In the genomic region with DNA sequence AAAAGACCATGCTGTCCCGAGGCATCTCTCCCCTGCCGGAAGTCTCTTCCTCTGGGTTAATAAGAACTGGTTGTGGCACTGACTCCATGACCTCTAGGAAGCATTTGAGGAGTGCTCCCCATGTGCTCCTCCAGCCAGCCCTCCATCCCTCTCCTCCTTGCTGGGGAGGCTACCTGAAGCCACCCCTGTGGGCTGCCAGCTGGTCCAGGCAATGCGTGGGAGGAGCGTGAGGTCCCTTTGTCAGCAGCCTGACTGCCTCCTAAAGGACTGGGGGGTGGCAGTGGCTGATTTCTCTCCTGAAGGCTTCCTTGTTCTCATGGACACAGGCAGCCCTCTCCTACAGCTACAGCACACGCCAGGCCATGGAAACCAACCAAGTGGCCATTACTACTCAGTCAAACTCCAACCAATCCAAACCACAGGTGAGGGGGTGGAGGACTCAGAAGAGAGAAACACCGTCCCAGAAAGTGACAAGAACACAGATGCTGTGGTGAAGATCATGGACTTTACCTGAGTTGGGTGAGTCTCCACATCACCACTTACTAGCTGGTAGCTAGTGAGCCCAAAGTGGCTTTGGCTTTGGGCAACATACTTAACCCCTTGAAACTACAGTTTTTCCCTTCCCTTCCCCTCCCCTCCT, we compare ENCODE assay signal across 13 cellular contexts. TPM values are rescaled to one million over a fixed set of nuclear protein-coding genes. Genes with fewer than 3 reads are reported as not detected.
DNase-seq lines count a peak whose midpoint lies in the region; ATAC-seq lines count a peak whose summit lies in the region.
"Had no signal": no experiment of that assay in that cellular context is flagged by ENCODE, and none has a peak within 500 bp of the region (broad histone marks: within the 10 kb centered on the region; RNA-seq: fewer than 3 reads in every experiment).

No MANE protein-coding gene starts in this region.

- DNase-seq in activated CD4-positive, alpha-beta T cell treated with anti-CD3 and anti-CD28 coated beads, Interleukin-2, amount 10 ng/mL, durations not matched to agents 24 days and 14 days, result no peak
- no peak for DNase-seq in activated CD4-positive, alpha-beta T cell treated with anti-CD3 and anti-CD28 coated beads, Interleukin-2, amount 50 U/mL, for 48 hours
- DNase-seq in M059J (ENCODE audit: low read depth) (peak; percentile 42), caudate nucleus (lab: John Stamatoyannopoulos, UW) (peak in 18 of 61 donors; percentile 12 to 60 (median 38))
- DNase-seq in stimulated activated naive CD8-positive, alpha-beta T cell treated with anti-CD3 and anti-CD28 coated beads, Interleukin-15, amount 100 ng/mL, for 72 hours, result no peak
- DNase-seq in stimulated activated CD4-positive, alpha-beta T cell treated with anti-CD3 and anti-CD28 coated beads, Interleukin-12 subunit alpha, Interleukin-12 subunit beta, amount 100 ng/mL, for 4 hours, result no peak
- DNase-seq: cerebellar nuclear complex; left ventricle myocardium inferior; NCI-H748 treated with DMSO at 0.1 percent for 48 hours; pancreas; stimulated activated CD4-positive, alpha-beta T cell treated with anti-CD3 and anti-CD28 coated beads, Interleukin-4, amount 100 ng/mL, for 1 hour had no signal

- H3K36me3 Mint-ChIP-seq in activated CD4-positive, alpha-beta T cell treated with anti-CD3 and anti-CD28 coated beads, Interleukin-2, amount 10 ng/mL, durations not matched to agents 24 days and 14 days (ENCODE audit: low read depth), result no peaks in the 10 kb centered on the region

- intact Hi-C loops in activated CD4-positive, alpha-beta T cell treated with anti-CD3 and anti-CD28 coated beads, Interleukin-2, amount 10 ng/mL, durations not matched to agents 24 days and 14 days (cut with micrococcal nuclease), result no loop called here

- H3K27me3 Mint-ChIP-seq in activated CD4-positive, alpha-beta T cell treated with anti-CD3 and anti-CD28 coated beads, Interleukin-2, amount 10 ng/mL, durations not matched to agents 24 days and 14 days, result no peaks in the 10 kb centered on the region
- H3K27me3 Mint-ChIP-seq in stimulated activated naive CD8-positive, alpha-beta T cell treated with anti-CD3 and anti-CD28 coated beads, Interleukin-15, amount 100 ng/mL, for 72 hours, result peaks cover 14% of the 10 kb centered on the region

- peak; percentile 60 for ATAC-seq in stimulated activated naive CD8-positive, alpha-beta T cell treated with anti-CD3 and anti-CD28 coated beads, Interleukin-15, amount 100 ng/mL, for 72 hours
- ATAC-seq in GM18519 (IDR thresholded peaks at IDR 0.05; ENCODE audit: low FRiP score, unreplicated experiment) (no peak), HG03108 (IDR thresholded peaks at IDR 0.05; ENCODE audit: unreplicated experiment) (no peak)

- peak overlapping the region; percentile 48 for H3K27ac Mint-ChIP-seq in activated CD4-positive, alpha-beta T cell treated with anti-CD3 and anti-CD28 coated beads, Interleukin-2, amount 10 ng/mL, durations not matched to agents 24 days and 14 days
- peak overlapping the region in 1 of 2 donors; percentile 98 for H3K27ac Mint-ChIP-seq in stimulated activated naive CD8-positive, alpha-beta T cell treated with anti-CD3 and anti-CD28 coated beads, Interleukin-15, amount 100 ng/mL, for 72 hours

- no peaks in the 10 kb centered on the region for H3K9me3 Mint-ChIP-seq in activated CD4-positive, alpha-beta T cell treated with anti-CD3 and anti-CD28 coated beads, Interleukin-2, amount 10 ng/mL, durations not matched to agents 24 days and 14 days
- no peaks in the 10 kb centered on the region for H3K9me3 Mint-ChIP-seq in stimulated activated naive CD8-positive, alpha-beta T cell treated with anti-CD3 and anti-CD28 coated beads, Interleukin-15, amount 100 ng/mL, for 72 hours

- H3K4me3 Mint-ChIP-seq in activated CD4-positive, alpha-beta T cell treated with anti-CD3 and anti-CD28 coated beads, Interleukin-2, amount 10 ng/mL, durations not matched to agents 24 days and 14 days, result no peak overlapping the region
- no peak overlapping the region for H3K4me3 Mint-ChIP-seq in stimulated activated naive CD8-positive, alpha-beta T cell treated with anti-CD3 and anti-CD28 coated beads, Interleukin-15, amount 100 ng/mL, for 72 hours

- peaks cover 1% of the 10 kb centered on the region for H3K4me1 Mint-ChIP-seq in activated CD4-positive, alpha-beta T cell treated with anti-CD3 and anti-CD28 coated beads, Interleukin-2, amount 10 ng/mL, durations not matched to agents 24 days and 14 days
- H3K4me1 Mint-ChIP-seq in stimulated activated naive CD8-positive, alpha-beta T cell treated with anti-CD3 and anti-CD28 coated beads, Interleukin-15, amount 100 ng/mL, for 72 hours, result peaks cover 18% of the 10 kb centered on the region

- H3K27ac ChIP-seq in caudate nucleus (ENCODE audit: low read depth, low read length), result peak overlapping the region; percentile 83
- H3K27ac ChIP-seq: left ventricle myocardium inferior, pancreas had no signal

RNA-seq across cellular contexts. Expression of gene NENF, which starts 35.2 kb away (rescaled TPM):
- total RNA-seq in activated CD4-positive, alpha-beta T cell treated with anti-CD3 and anti-CD28 coated beads, Interleukin-2, amount 10 ng/mL, durations not matched to agents 24 days and 14 days, result 35.1 and 36.1 TPM in 2 replicates
- total RNA-seq in M059J (2014; rRNA removed; shearing (Covaris generic)), result 80.0 and 109 TPM in 2 replicates

RNA-seq across cellular contexts. Expression of gene PACC1, which starts 53.3 kb away (rescaled TPM):
- total RNA-seq in activated CD4-positive, alpha-beta T cell treated with anti-CD3 and anti-CD28 coated beads, Interleukin-2, amount 10 ng/mL, durations not matched to agents 24 days and 14 days, result 16.0 and 19.4 TPM in 2 replicates
- total RNA-seq in M059J (2014; rRNA removed; shearing (Covaris generic)), result 12.6 and 14.6 TPM in 2 replicates
